ENCODE assay signal across 8 cellular contexts in genomic region chr19:16382775-16383543, GRCh38. TPM values are rescaled to one million over a fixed set of nuclear protein-coding genes. Genes with fewer than 3 reads are reported as not detected.
A peak's percentile ranks its signal among the peaks of the same experiment; 100 is the strongest.
DNase-seq lines count a peak whose midpoint lies in the region; ATAC-seq, FAIRE-seq and TF ChIP-seq lines count a peak whose summit lies in the region.

No MANE protein-coding gene starts in this region.

- POLR2A ChIA-PET in SK-N-SH (lab: Yijun Ruan, JAX) = no interaction called here

- 0 out of 2 replicates have a peak, but pooled peaks cover 4% of the 10 kb centered on the region for H4K20me1 ChIP-seq in SK-N-SH (ENCODE audit: insufficient read depth)
- peaks cover 7% of the 10 kb centered on the region for H4K20me1 ChIP-seq in osteoblast (ENCODE audit: insufficient read depth, low read length)

- peak; percentile 80 for TF ChIP-seq RAD21 in SK-N-SH (IDR thresholded peaks at IDR 0.05; ENCODE audit: low read length)

- no peaks in the 10 kb centered on the region for H3K4me1 ChIP-seq in SK-N-SH (ENCODE audit: control insufficient read depth in 1 of 2, insufficient read depth in 2 of 2, low read depth in 1 of 2, low read length in 1 of 2)
- peaks cover 21% of the 10 kb centered on the region for H3K4me1 ChIP-seq in osteoblast (ENCODE audit: insufficient read depth, low read length)

- H2AFZ ChIP-seq in SK-N-SH (ENCODE audit: low read depth) (no peak overlapping the region), osteoblast (ENCODE audit: low read length) (peak overlapping the region; percentile 48)

- H3K4me3 ChIP-seq in SK-N-SH (ENCODE audit: low read depth in 2 of 2, low read length in 1 of 2) (no peak overlapping the region), osteoblast (ENCODE audit: insufficient read depth, low read length) (peak overlapping the region; percentile 49)

- DNase-seq in D721Med (ENCODE audit: insufficient read length, low spot score) (peak; percentile 55), HuH-7.5 (ENCODE audit: low spot score) (peak; percentile 97), SK-N-SH (peak; percentile 78), glomerular visceral epithelial cell (ENCODE audit: extremely low spot score) (peak; percentile 75), osteoblast (ENCODE audit: insufficient read length, low spot score, missing footprints) (peak; percentile 98)
- DNase-seq in activated naive CD4-positive, alpha-beta T cell treated with anti-CD3 and anti-CD28 coated beads, Interleukin-2, amount 50 U/mL, for 72 hours (ENCODE audit: low spot score in 2 of 2) = peak in 1 of 2 donors; percentile 69

- H3K9me2 ChIP-seq in SK-N-SH = no peaks in the 10 kb centered on the region

- no peak overlapping the region for H3K9ac ChIP-seq in SK-N-SH

- WGBS in SK-N-SH (ENCODE audit: low lambda C conversion rate) = 81% methylated on average over 10 of the region's 17 CpGs

- H3K4me2 ChIP-seq in SK-N-SH (no peak overlapping the region), osteoblast (ENCODE audit: insufficient read depth, low read length) (peak overlapping the region; percentile 66)

- no peak overlapping the region for H3K27ac Mint-ChIP-seq in activated naive CD4-positive, alpha-beta T cell treated with anti-CD3 and anti-CD28 coated beads, Interleukin-2, amount 50 U/mL, for 72 hours

- peaks cover 13 to 22% of the 10 kb centered on the region in 2 donors for H3K36me3 Mint-ChIP-seq in activated naive CD4-positive, alpha-beta T cell treated with anti-CD3 and anti-CD28 coated beads, Interleukin-2, amount 50 U/mL, for 72 hours

- H3K27me3 ChIP-seq in SK-N-SH (ENCODE audit: insufficient read depth) (no peaks in the 10 kb centered on the region), osteoblast (ENCODE audit: insufficient read depth, low read length) (no peaks in the 10 kb centered on the region)

- H3K36me3 ChIP-seq in SK-N-SH (replicated peaks in 1 of 2; ENCODE audit: control insufficient read depth in 1 of 2, insufficient read depth in 2 of 2, low read length in 1 of 2) (peaks cover 10 to 29% of the 10 kb centered on the region in 2 experiments), osteoblast (ENCODE audit: insufficient read depth, low read length) (peaks cover 27% of the 10 kb centered on the region)

- H3K27ac ChIP-seq in SK-N-SH (ENCODE audit: low read depth in 2 of 2, low read length in 1 of 2) = 0 out of 4 replicates have a peak overlapping the region, but pooled peaks of 1 of the 2 experiments have one; percentile 4
- peak overlapping the region; percentile 98 for H3K27ac ChIP-seq in osteoblast (ENCODE audit: low read depth, low read length)
- H3K27ac ChIP-seq in temporal lobe (ENCODE audit: low read depth, low read length) = peak overlapping the region; percentile 77

- H3K9me3 ChIP-seq in SK-N-SH (no peaks in the 10 kb centered on the region), osteoblast (ENCODE audit: low read depth, low read length) (no peaks in the 10 kb centered on the region)

- H3K79me2 ChIP-seq in SK-N-SH (ENCODE audit: insufficient read depth) (no peaks in the 10 kb centered on the region), osteoblast (ENCODE audit: insufficient read depth, low read length) (peaks cover 4% of the 10 kb centered on the region)

- CTCF ChIA-PET in SK-N-SH (lab: Yijun Ruan, JAX) = interaction anchor here (0.7 to 3.8 kb wide), 15 partner anchors 9 to 341 kb away, joined by 3 to 53 read pairs (median 3); no protein-coding TSS in a partner anchor

- no peak for FAIRE-seq in D721Med (lab: Jason Lieb, UNC)

- ATAC-seq in activated naive CD4-positive, alpha-beta T cell treated with anti-CD3 and anti-CD28 coated beads, Interleukin-2, amount 50 U/mL, for 72 hours = peak; percentile 70 to 76
- ATAC-seq in GM21360 (IDR thresholded peaks at IDR 0.05; ENCODE audit: unreplicated experiment) = no peak

- peaks cover 11% of the 10 kb centered on the region for H3F3A ChIP-seq in SK-N-SH (replicated peaks; ENCODE audit: insufficient read depth)

- peak; percentile 43 for TF ChIP-seq CTCF in D721Med (IDR thresholded peaks at IDR 0.05; ENCODE audit: insufficient read depth, missing control alignments)
- peak; percentile 75 for TF ChIP-seq CTCF in SK-N-SH (IDR thresholded peaks at IDR 0.05)
- TF ChIP-seq CTCF in osteoblast (IDR thresholded peaks at IDR 0.05; ENCODE audit: extremely low read depth, low read depth, low read length) = peak; percentile 88

- TF ChIP-seq EP300 in SK-N-SH (IDR thresholded peaks at IDR 0.05; ENCODE audit: borderline replicate concordance in 1 of 2, low read depth in 1 of 2, low read length in 1 of 2) = no peak

- no peaks in the 10 kb centered on the region for H3K9me3 Mint-ChIP-seq in activated naive CD4-positive, alpha-beta T cell treated with anti-CD3 and anti-CD28 coated beads, Interleukin-2, amount 50 U/mL, for 72 hours

TF ChIP-seq in SK-N-SH, 30 proteins besides CTCF, POLR2A, EP300 and RAD21:
- no peak for TF ChIP-seq SIN3A (IDR thresholded peaks at IDR 0.05; ENCODE audit: borderline replicate concordance, low read depth, low read length)
- no peak for TF ChIP-seq EZH2phosphoT487 (IDR thresholded peaks at IDR 0.05; ENCODE audit: borderline replicate concordance, low read depth)
- no peak for TF ChIP-seq MAX (IDR thresholded peaks at IDR 0.05; ENCODE audit: low read depth)
- TF ChIP-seq ZBTB33 (IDR thresholded peaks at IDR 0.05; ENCODE audit: borderline replicate concordance, low read depth) = no peak
- TF ChIP-seq JUND (IDR thresholded peaks at IDR 0.05) = no peak
- peak; percentile 87 for TF ChIP-seq SMC3 (IDR thresholded peaks at IDR 0.05; ENCODE audit: low read depth, low read length)
- no peak for TF ChIP-seq RXRA (IDR thresholded peaks at IDR 0.05; ENCODE audit: borderline replicate concordance, low read depth)

RNA-seq across cellular contexts. Expression of gene KLF2, which starts 58.3 kb away (rescaled TPM):
- polyA plus RNA-seq in SK-N-SH (2012; rRNA removed) = 2.8 and 6.9 TPM in 2 replicates
- 3.7 and 6.6 TPM in 2 replicates for polyA plus RNA-seq in SK-N-SH (2012; cell fraction: cytosol; rRNA removed)
- polyA plus RNA-seq in SK-N-SH (2012; cell fraction: nucleus; rRNA removed) = 18.9 and 48.1 TPM in 2 replicates
- total RNA-seq in activated naive CD4-positive, alpha-beta T cell treated with anti-CD3 and anti-CD28 coated beads, Interleukin-2, amount 50 U/mL, for 72 hours = under 1 TPM; 0.56 to 0.57 TPM
- total RNA-seq in osteoblast (11.2 and 16.6 TPM in 2 replicates), temporal lobe (3.0 TPM)
